Comparison of ENCODE assay signal across 8 cellular contexts in the genomic region with DNA sequence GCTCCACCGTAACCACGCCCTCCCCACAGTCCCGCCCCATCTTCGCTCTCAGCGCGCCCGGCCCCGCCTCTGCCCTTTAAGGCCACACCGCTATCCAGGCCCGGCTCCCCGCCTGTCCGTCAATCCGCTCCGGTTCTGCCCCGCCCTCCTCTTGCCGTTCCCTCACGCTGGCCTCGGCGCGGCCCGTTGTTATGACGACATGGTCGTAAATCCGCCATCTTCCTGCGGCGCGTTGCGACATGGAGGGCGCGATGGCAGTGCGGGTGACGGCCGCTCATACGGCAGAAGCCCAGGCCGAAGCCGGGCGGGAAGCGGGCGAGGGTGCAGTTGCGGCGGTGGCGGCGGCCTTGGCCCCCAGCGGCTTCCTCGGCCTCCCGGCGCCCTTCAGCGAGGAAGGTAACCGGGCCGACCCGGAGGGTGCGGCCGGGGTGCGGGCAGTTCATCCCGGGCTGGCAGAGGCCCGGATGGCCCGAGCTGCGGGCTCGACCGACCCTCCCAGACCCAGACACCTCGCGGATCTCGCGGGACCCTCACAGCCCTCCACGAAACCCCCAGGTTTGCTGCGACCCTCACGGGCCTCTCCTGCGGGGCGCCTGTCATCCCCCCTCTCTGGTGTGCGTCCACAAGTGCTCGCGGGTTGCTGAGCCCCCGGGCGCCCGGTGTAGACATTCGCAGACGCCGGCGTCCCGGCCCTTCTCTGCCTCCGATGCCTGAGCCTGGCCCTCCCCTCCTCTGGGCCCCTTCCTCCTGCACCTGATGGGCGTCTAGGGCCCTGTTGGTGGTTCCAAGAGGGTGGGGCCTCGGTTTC. TPM values are rescaled to one million over a fixed set of nuclear protein-coding genes. Genes with fewer than 3 reads are reported as not detected.
DNase-seq lines count a peak whose midpoint lies in the region; FAIRE-seq and TF ChIP-seq lines count a peak whose summit lies in the region.

E4F1 (plus strand) TSS at position 217 of the 808 bp plus-strand sequence; CDS start at position 240, 23 bp downstream.

- CTCF ChIA-PET in HEK293T (lab: Yijun Ruan, JAX): no interaction called here
- CTCF ChIA-PET in activated naive CD4-positive, alpha-beta T cell treated with anti-CD3 and anti-CD28 coated beads for 36 hours (lab: Charles Lee): no interaction called here

- peaks cover 15 to 18% of the 10 kb centered on the region in 2 experiments for H3K4me1 ChIP-seq in neutrophil (ENCODE audit: control insufficient read depth in 1 of 2, insufficient read depth in 1 of 2, low read depth in 1 of 2, low read length in 1 of 2)

- TF ChIP-seq CTCF in neutrophil (IDR thresholded peaks at IDR 0.05): peak; percentile 53

- H3K36me3 Mint-ChIP-seq in activated naive CD4-positive, alpha-beta T cell treated with anti-CD3 and anti-CD28 coated beads for 36 hours (ENCODE audit: low read depth): no peaks in the 10 kb centered on the region

- H3K9me3 Mint-ChIP-seq in activated naive CD4-positive, alpha-beta T cell treated with anti-CD3 and anti-CD28 coated beads for 36 hours: no peaks in the 10 kb centered on the region

- H3K27ac Mint-ChIP-seq in activated naive CD4-positive, alpha-beta T cell treated with anti-CD3 and anti-CD28 coated beads for 36 hours: peak within 1 kb of the TSS; percentile 18

- H3K9me3 ChIP-seq in neutrophil: no peaks in the 10 kb centered on the region

- peak within 1 kb of the TSS; percentile 75 to 76 for H3K4me3 ChIP-seq in neutrophil (ENCODE audit: low read depth in 1 of 2, low read length in 1 of 2)

- no peak for FAIRE-seq in frontal cortex (lab: Jason Lieb, UNC)

- H3K36me3 ChIP-seq in neutrophil: peaks cover 16% of the 10 kb centered on the region

- peak; percentile 97 for DNase-seq in GF-D8 (lab: John Stamatoyannopoulos, UW)
- peak; percentile 99 for DNase-seq in HEK293T (ENCODE audit: extremely low spot score)
- peak; percentile 99 for DNase-seq in MV-4-11 (lab: John Stamatoyannopoulos, UW)
- peak; percentile 99 for DNase-seq in SK-N-DZ (ENCODE audit: low spot score)
- DNase-seq in activated naive CD4-positive, alpha-beta T cell treated with anti-CD3 and anti-CD28 coated beads for 36 hours: peak; percentile 100
- DNase-seq in frontal cortex (ENCODE audit: low spot score in 2 of 2): peak; percentile 100
- DNase-seq in substantia nigra (lab: John Stamatoyannopoulos, UW): peak; percentile 68 to 99 (median 97)

- H3K4me3 Mint-ChIP-seq in activated naive CD4-positive, alpha-beta T cell treated with anti-CD3 and anti-CD28 coated beads for 36 hours: peak within 1 kb of the TSS; percentile 78

- POLR2A ChIA-PET in HEK293T (lab: Yijun Ruan, JAX): interaction anchor here (0.6 to 5.4 kb wide), 5 partner anchors 8 to 47 kb away, joined by 4 to 34 read pairs (median 4); partner anchors contain the start of genes DNASE1L2, ECI1 and PGP

- H3K4me1 Mint-ChIP-seq in activated naive CD4-positive, alpha-beta T cell treated with anti-CD3 and anti-CD28 coated beads for 36 hours (ENCODE audit: low read depth): peaks cover 22% of the 10 kb centered on the region

- peak within 1 kb of the TSS; percentile 88 for H3K27ac ChIP-seq in neutrophil
- H3K27ac ChIP-seq in substantia nigra (ENCODE audit: low read depth, low read length, poor library complexity, severe bottlenecking): peak within 1 kb of the TSS; percentile 77

- no peaks in the 10 kb centered on the region for H3K27me3 Mint-ChIP-seq in activated naive CD4-positive, alpha-beta T cell treated with anti-CD3 and anti-CD28 coated beads for 36 hours (ENCODE audit: low read depth)

- intact Hi-C loops in activated naive CD4-positive, alpha-beta T cell treated with anti-CD3 and anti-CD28 coated beads for 36 hours (cut with micrococcal nuclease): loop anchor here (1.0 to 5.0 kb wide), 9 partner anchors 8 to 803 kb away; partner anchors contain the start of genes ATP6V0C, ECI1, KCTD5 and MLST8

- H3K27me3 ChIP-seq in neutrophil: no peaks in the 10 kb centered on the region

TF ChIP-seq in HEK293T, 16 proteins besides CTCF, POLR2A, EP300 and RAD21:
- no peak for TF ChIP-seq NFRKB (IDR thresholded peaks at IDR 0.05)
- TF ChIP-seq, protein P1, sequence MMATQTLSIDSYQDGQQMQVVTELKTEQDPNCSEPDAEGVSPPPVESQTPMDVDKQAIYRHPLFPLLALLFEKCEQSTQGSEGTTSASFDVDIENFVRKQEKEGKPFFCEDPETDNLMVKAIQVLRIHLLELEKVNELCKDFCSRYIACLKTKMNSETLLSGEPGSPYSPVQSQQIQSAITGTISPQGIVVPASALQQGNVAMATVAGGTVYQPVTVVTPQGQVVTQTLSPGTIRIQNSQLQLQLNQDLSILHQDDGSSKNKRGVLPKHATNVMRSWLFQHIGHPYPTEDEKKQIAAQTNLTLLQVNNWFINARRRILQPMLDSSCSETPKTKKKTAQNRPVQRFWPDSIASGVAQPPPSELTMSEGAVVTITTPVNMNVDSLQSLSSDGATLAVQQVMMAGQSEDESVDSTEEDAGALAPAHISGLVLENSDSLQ (IDR thresholded peaks at IDR 0.05): peak; percentile 99

RNA-seq across cellular contexts. Expression of gene E4F1, which starts in this region (rescaled TPM):
- polyA plus RNA-seq in SK-N-DZ (2014; cell fraction: cytosol; rRNA removed): 33.7 and 43.6 TPM in 2 replicates
- polyA plus RNA-seq in SK-N-DZ (2014; cell fraction: nucleus; rRNA removed): 308 and 320 TPM in 2 replicates
- total RNA-seq in activated naive CD4-positive, alpha-beta T cell treated with anti-CD3 and anti-CD28 coated beads for 36 hours: 10 to 100 TPM; 21.2 to 21.7 TPM
- total RNA-seq in frontal cortex: 27.3 TPM

Comparison
In these comparisons a context has a peak if more than half of its experiments do, and no peak if none do; other contexts are left out.
1. Peak in every context shown above with its lines: DNase-seq, H3K4me3 ChIP-seq and H3K27ac ChIP-seq.